ENCODE assay signal across 1 cellular context in the genomic region with DNA sequence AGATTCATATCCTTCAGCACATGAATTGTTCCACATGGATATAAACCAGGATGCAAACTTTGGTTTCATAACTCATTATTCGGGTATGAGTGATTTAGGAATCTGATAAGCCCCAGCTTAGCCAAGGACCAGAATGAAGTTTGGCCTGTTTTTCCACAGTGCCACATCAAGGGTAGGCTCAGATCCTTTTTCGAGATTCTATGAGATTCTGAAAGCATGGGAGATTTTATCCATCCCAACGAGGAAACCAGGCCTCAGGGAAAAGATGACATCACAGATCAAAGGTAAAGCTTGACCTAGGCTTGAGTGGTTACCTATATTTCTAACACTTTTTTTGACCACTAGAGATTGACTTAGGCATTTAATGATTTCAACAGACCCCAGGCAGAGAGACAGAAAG.
TF ChIP-seq lines count a peak whose summit lies in the region.

No MANE protein-coding gene starts in this region.

TF ChIP-seq in HepG2, 621 proteins besides CTCF, POLR2A, EP300 and RAD21 (continued from another document):
- 0 out of 2 replicates have a peak, but pooled peaks have one; percentile 4 for TF ChIP-seq ATF7 (IDR thresholded peaks at IDR 0.05)
- no peak for TF ChIP-seq ATF7 (CRISPR knock-in tag; IDR thresholded peaks at IDR 0.05)
- no peak for TF ChIP-seq ZNF235 (CRISPR knock-in tag; IDR thresholded peaks at IDR 0.05; ENCODE audit: borderline replicate concordance)
